Comparison of ENCODE assay signal across 17 cellular contexts in genomic region chr2:101790416-101790815, GRCh38.
DNase-seq lines count a peak whose midpoint lies in the region; ATAC-seq, FAIRE-seq and TF ChIP-seq lines count a peak whose summit lies in the region.
"Had no signal": no experiment of that assay in that cellular context is flagged by ENCODE, and none has a peak within 500 bp of the region (broad histone marks: within the 10 kb centered on the region; RNA-seq: fewer than 3 reads in every experiment).

No MANE protein-coding gene starts in this region.

- H3K36me3 ChIP-seq in gastroesophageal sphincter (no peaks in the 10 kb centered on the region), stomach (peaks cover 0 to 5% (median 2%) of the 10 kb centered on the region in 4 donors)
- H3K36me3 ChIP-seq: cardiac muscle cell had no signal

- H3K4me1 ChIP-seq in gastroesophageal sphincter = peaks cover 0 to 72% (median 0%) of the 10 kb centered on the region in 3 donors
- peaks cover 0 to 63% (median 19%) of the 10 kb centered on the region in 4 donors for H3K4me1 ChIP-seq in stomach

- no peak for TF ChIP-seq EP300 in gastroesophageal sphincter (IDR thresholded peaks at IDR 0.05)
- TF ChIP-seq EP300 in stomach (IDR thresholded peaks at IDR 0.05) = no peak

- H3K27me3 ChIP-seq in gastroesophageal sphincter (no peaks in the 10 kb centered on the region), stomach (no peaks in the 10 kb centered on the region)
- H3K27me3 ChIP-seq: BLaER1 treated with 17β-estradiol and CSF1 and Interleukin-3, amounts not matched to agents 10 nM and 100 nM; cardiac muscle cell had no signal

- peak overlapping the region in 3 of 4 donors; percentile 58 to 64 (median 61) for H3K27ac ChIP-seq in gastroesophageal sphincter
- H3K27ac ChIP-seq in stomach = peak overlapping the region in 3 of 5 donors; percentile 23 to 65 (median 53)
- H3K27ac ChIP-seq: BLaER1 treated with 17β-estradiol and CSF1 and Interleukin-3, amounts not matched to agents 10 nM and 100 nM; cardiac muscle cell; HL-60; VCaP had no signal

- FAIRE-seq in H54 (lab: Jason Lieb, UNC) = peak; percentile 30
- no peak for FAIRE-seq in HTR-8/SVneo (lab: Jason Lieb, UNC)

- TF ChIP-seq POLR2A in H54 (IDR thresholded peaks at IDR 0.05; ENCODE audit: low read depth, low read length) = no peak
- no peak for TF ChIP-seq POLR2A in gastroesophageal sphincter (IDR thresholded peaks at IDR 0.05)
- TF ChIP-seq POLR2A in stomach (IDR thresholded peaks at IDR 0.05) = no peak

- WGBS in gastroesophageal sphincter (ENCODE audit: low coverage in 1 of 2), 2 donors = 40 to 80% methylated on average over 5 of the region's 5 CpGs
- WGBS in stomach, 5 donors = 75 to 89% (median 87%) methylated on average over 5 of the region's 5 CpGs

- TF ChIP-seq CTCF in gastroesophageal sphincter (IDR thresholded peaks at IDR 0.05) (no peak), stomach (IDR thresholded peaks at IDR 0.05) (no peak)

- no peaks in the 10 kb centered on the region for H3K9me3 ChIP-seq in gastroesophageal sphincter
- H3K9me3 ChIP-seq in stomach = no peaks in the 10 kb centered on the region
- H3K9me3 ChIP-seq: BLaER1 treated with 17β-estradiol and CSF1 and Interleukin-3, amounts not matched to agents 10 nM and 100 nM had no signal

- ATAC-seq in gastroesophageal sphincter = peak; percentile 32
- no peak for ATAC-seq in GM21515 (IDR thresholded peaks at IDR 0.05; ENCODE audit: unreplicated experiment)
- ATAC-seq in left colon = no peak
- ATAC-seq: PC-3; stimulated activated naive CD8-positive, alpha-beta T cell treated with anti-CD3 and anti-CD28 coated beads, Interleukin-15, amount 100 ng/mL, for 72 hours had no signal

- H3K4me3 ChIP-seq in gastroesophageal sphincter (no peak overlapping the region), stomach (no peak overlapping the region)
- H3K4me3 ChIP-seq: BLaER1 treated with 17β-estradiol and CSF1 and Interleukin-3, amounts not matched to agents 10 nM and 100 nM; cardiac muscle cell; smooth muscle cell had no signal

- intact Hi-C loops in stomach (cut with DNase I; ENCODE audit: low total_unique reads) = no loop called here
- intact Hi-C loops in left colon (cut with DNase I, micrococcal nuclease) = no loop called here

- DNase-seq in H54 (ENCODE audit: insufficient read length, low spot score) (no peak), amniotic epithelial cell (ENCODE audit: low read depth) (peak; percentile 53), stomach (no peak), HTR-8/SVneo (ENCODE audit: insufficient read length, low spot score) (no peak), left colon (no peak)
- DNase-seq: activated effector memory CD4-positive, alpha-beta T cell treated with anti-CD3 and anti-CD28 coated beads, Interleukin-2, amount 50 U/mL, for 16 hours; NCI-H187 treated with DMSO at 0.1 percent for 48 hours; NCI-H524; PC-3; stimulated activated naive CD8-positive, alpha-beta T cell treated with anti-CD3 and anti-CD28 coated beads, Interleukin-15, amount 100 ng/mL, for 72 hours had no signal
